2 cellular contexts compared by ENCODE assay signal in the genomic region with DNA sequence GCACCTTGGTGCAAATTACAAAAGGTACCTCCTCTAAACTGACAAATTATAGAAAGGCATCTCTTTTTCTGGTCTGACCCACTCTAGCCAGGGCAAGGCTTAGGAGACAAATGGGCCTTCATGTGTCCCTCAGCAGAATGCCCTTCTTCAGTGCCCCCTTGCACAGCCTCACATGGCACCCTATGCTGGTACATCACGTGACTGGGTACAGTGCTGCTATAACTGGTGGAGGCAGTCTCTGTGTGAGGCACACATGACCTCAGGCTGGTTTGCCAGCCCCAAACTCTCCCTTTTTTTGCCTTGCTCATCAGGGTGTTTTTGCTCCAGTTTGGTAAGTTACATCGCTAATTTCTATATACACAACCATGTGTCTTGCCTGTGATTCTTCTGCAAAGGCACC.
TF ChIP-seq lines count a peak whose summit lies in the region.

No MANE protein-coding gene starts in this region.

TF ChIP-seq in IMR-90, 13 proteins besides CTCF, POLR2A, EP300 and RAD21:
- TF ChIP-seq RCOR1 (IDR thresholded peaks at IDR 0.05; ENCODE audit: insufficient replicate concordance, low read length), result no peak
- TF ChIP-seq CHD1 (IDR thresholded peaks at IDR 0.05; ENCODE audit: low read depth, low read length), result no peak
- TF ChIP-seq CEBPB (IDR thresholded peaks at IDR 0.05; ENCODE audit: low read depth, low read length), result no peak
- TF ChIP-seq, protein P1, sequence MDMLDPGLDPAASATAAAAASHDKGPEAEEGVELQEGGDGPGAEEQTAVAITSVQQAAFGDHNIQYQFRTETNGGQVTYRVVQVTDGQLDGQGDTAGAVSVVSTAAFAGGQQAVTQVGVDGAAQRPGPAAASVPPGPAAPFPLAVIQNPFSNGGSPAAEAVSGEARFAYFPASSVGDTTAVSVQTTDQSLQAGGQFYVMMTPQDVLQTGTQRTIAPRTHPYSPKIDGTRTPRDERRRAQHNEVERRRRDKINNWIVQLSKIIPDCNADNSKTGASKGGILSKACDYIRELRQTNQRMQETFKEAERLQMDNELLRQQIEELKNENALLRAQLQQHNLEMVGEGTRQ (IDR thresholded peaks at IDR 0.05; ENCODE audit: low read depth, low read length), result no peak
- no peak for TF ChIP-seq SMC3 (IDR thresholded peaks at IDR 0.05; ENCODE audit: low read depth, low read length)
- TF ChIP-seq, protein P2, sequence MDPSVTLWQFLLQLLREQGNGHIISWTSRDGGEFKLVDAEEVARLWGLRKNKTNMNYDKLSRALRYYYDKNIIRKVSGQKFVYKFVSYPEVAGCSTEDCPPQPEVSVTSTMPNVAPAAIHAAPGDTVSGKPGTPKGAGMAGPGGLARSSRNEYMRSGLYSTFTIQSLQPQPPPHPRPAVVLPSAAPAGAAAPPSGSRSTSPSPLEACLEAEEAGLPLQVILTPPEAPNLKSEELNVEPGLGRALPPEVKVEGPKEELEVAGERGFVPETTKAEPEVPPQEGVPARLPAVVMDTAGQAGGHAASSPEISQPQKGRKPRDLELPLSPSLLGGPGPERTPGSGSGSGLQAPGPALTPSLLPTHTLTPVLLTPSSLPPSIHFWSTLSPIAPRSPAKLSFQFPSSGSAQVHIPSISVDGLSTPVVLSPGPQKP (IDR thresholded peaks at IDR 0.05; ENCODE audit: borderline replicate concordance, low read depth, low read length), result no peak
- no peak for TF ChIP-seq MXI1 (IDR thresholded peaks at IDR 0.05; ENCODE audit: borderline replicate concordance, low read depth, low read length)
- TF ChIP-seq MAZ (IDR thresholded peaks at IDR 0.05; ENCODE audit: borderline replicate concordance, low read depth, low read length), result no peak
- TF ChIP-seq RFX5 (IDR thresholded peaks at IDR 0.05; ENCODE audit: low read depth, low read length), result no peak
- TF ChIP-seq BHLHE40 (IDR thresholded peaks at IDR 0.05; ENCODE audit: low read depth, low read length), result no peak
- no peak for TF ChIP-seq FOS (IDR thresholded peaks at IDR 0.05; ENCODE audit: low read depth, low read length)
- no peak for TF ChIP-seq MAFK (IDR thresholded peaks at IDR 0.05; ENCODE audit: low read depth, low read length)
- no peak for TF ChIP-seq NFE2L2 (IDR thresholded peaks at IDR 0.05; ENCODE audit: low read depth, low read length)

TF ChIP-seq in GM12878, 131 proteins besides CTCF, POLR2A, EP300 and RAD21:
- TF ChIP-seq, protein P3, sequence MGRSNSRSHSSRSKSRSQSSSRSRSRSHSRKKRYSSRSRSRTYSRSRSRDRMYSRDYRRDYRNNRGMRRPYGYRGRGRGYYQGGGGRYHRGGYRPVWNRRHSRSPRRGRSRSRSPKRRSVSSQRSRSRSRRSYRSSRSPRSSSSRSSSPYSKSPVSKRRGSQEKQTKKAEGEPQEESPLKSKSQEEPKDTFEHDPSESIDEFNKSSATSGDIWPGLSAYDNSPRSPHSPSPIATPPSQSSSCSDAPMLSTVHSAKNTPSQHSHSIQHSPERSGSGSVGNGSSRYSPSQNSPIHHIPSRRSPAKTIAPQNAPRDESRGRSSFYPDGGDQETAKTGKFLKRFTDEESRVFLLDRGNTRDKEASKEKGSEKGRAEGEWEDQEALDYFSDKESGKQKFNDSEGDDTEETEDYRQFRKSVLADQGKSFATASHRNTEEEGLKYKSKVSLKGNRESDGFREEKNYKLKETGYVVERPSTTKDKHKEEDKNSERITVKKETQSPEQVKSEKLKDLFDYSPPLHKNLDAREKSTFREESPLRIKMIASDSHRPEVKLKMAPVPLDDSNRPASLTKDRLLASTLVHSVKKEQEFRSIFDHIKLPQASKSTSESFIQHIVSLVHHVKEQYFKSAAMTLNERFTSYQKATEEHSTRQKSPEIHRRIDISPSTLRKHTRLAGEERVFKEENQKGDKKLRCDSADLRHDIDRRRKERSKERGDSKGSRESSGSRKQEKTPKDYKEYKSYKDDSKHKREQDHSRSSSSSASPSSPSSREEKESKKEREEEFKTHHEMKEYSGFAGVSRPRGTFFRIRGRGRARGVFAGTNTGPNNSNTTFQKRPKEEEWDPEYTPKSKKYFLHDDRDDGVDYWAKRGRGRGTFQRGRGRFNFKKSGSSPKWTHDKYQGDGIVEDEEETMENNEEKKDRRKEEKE (IDR thresholded peaks at IDR 0.05), result no peak
- TF ChIP-seq, protein P4, sequence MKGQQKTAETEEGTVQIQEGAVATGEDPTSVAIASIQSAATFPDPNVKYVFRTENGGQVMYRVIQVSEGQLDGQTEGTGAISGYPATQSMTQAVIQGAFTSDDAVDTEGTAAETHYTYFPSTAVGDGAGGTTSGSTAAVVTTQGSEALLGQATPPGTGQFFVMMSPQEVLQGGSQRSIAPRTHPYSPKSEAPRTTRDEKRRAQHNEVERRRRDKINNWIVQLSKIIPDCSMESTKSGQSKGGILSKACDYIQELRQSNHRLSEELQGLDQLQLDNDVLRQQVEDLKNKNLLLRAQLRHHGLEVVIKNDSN (IDR thresholded peaks at IDR 0.05; ENCODE audit: borderline replicate concordance, extremely low read length, insufficient read depth, low read depth, low read length), result peak; percentile 40
- TF ChIP-seq, protein P5, sequence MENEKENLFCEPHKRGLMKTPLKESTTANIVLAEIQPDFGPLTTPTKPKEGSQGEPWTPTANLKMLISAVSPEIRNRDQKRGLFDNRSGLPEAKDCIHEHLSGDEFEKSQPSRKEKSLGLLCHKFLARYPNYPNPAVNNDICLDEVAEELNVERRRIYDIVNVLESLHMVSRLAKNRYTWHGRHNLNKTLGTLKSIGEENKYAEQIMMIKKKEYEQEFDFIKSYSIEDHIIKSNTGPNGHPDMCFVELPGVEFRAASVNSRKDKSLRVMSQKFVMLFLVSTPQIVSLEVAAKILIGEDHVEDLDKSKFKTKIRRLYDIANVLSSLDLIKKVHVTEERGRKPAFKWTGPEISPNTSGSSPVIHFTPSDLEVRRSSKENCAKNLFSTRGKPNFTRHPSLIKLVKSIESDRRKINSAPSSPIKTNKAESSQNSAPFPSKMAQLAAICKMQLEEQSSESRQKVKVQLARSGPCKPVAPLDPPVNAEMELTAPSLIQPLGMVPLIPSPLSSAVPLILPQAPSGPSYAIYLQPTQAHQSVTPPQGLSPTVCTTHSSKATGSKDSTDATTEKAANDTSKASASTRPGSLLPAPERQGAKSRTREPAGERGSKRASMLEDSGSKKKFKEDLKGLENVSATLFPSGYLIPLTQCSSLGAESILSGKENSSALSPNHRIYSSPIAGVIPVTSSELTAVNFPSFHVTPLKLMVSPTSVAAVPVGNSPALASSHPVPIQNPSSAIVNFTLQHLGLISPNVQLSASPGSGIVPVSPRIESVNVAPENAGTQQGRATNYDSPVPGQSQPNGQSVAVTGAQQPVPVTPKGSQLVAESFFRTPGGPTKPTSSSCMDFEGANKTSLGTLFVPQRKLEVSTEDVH (IDR thresholded peaks at IDR 0.05; ENCODE audit: low read depth, partially characterized antibody), result no peak
- TF ChIP-seq, protein P6, sequence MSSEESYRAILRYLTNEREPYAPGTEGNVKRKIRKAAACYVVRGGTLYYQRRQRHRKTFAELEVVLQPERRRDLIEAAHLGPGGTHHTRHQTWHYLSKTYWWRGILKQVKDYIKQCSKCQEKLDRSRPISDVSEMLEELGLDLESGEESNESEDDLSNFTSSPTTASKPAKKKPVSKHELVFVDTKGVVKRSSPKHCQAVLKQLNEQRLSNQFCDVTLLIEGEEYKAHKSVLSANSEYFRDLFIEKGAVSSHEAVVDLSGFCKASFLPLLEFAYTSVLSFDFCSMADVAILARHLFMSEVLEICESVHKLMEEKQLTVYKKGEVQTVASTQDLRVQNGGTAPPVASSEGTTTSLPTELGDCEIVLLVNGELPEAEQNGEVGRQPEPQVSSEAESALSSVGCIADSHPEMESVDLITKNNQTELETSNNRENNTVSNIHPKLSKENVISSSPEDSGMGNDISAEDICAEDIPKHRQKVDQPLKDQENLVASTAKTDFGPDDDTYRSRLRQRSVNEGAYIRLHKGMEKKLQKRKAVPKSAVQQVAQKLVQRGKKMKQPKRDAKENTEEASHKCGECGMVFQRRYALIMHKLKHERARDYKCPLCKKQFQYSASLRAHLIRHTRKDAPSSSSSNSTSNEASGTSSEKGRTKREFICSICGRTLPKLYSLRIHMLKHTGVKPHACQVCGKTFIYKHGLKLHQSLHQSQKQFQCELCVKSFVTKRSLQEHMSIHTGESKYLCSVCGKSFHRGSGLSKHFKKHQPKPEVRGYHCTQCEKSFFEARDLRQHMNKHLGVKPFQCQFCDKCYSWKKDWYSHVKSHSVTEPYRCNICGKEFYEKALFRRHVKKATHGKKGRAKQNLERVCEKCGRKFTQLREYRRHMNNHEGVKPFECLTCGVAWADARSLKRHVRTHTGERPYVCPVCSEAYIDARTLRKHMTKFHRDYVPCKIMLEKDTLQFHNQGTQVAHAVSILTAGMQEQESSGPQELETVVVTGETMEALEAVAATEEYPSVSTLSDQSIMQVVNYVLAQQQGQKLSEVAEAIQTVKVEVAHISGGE (CRISPR knock-in tag; IDR thresholded peaks at IDR 0.05), result no peak
- TF ChIP-seq EZH2 (IDR thresholded peaks at IDR 0.05; ENCODE audit: borderline replicate concordance, control insufficient read depth, low read depth, low read length), result no peak
- no peak for TF ChIP-seq RCOR1 (conservative IDR thresholded peaks at IDR 0.05; ENCODE audit: low read depth, low read length)
- no peak for TF ChIP-seq ESRRA (IDR thresholded peaks at IDR 0.05; ENCODE audit: low read length)
- TF ChIP-seq RFX5 (IDR thresholded peaks at IDR 0.05; ENCODE audit: low read depth, low read length), result no peak
- TF ChIP-seq HDAC2 (IDR thresholded peaks at IDR 0.05), result no peak
- peak; percentile 57; the same call in 1 of the 2 replicates for TF ChIP-seq RAD51 (IDR thresholded peaks at IDR 0.05)
- TF ChIP-seq NBN (IDR thresholded peaks at IDR 0.05), result no peak
- peak in 1 of 2 experiments; percentile 38; a peak in 1 of 4 replicates for TF ChIP-seq BHLHE40 (IDR thresholded peaks at IDR 0.05; ENCODE audit: borderline replicate concordance in 1 of 2, low read depth in 2 of 2, low read length in 1 of 2)
- no peak for TF ChIP-seq NFIC (IDR thresholded peaks at IDR 0.05; ENCODE audit: low read depth, low read length)
- TF ChIP-seq ZNF217 (IDR thresholded peaks at IDR 0.05), result no peak
- no peak for TF ChIP-seq ETV6 (conservative IDR thresholded peaks at IDR 0.05 in 1 of 2, IDR thresholded peaks at IDR 0.05 in 1 of 2; ENCODE audit: borderline replicate concordance in 1 of 2, low read depth in 1 of 2)
- no peak for TF ChIP-seq RELA (IDR thresholded peaks at IDR 0.05; ENCODE audit: borderline replicate concordance, partially characterized antibody)
